2 cellular contexts compared by ENCODE assay signal in genomic region chr10:68112837-68113236, GRCh38.
TF ChIP-seq lines count a peak whose summit lies in the region.

No MANE protein-coding gene starts in this region.

TF ChIP-seq in liver, 16 proteins besides CTCF, POLR2A, EP300 and RAD21:
- TF ChIP-seq NR2F2 (IDR thresholded peaks at IDR 0.05) (peak; percentile 51), HNF4A (conservative IDR thresholded peaks at IDR 0.05) (peak; percentile 91 to 93), MAX (IDR thresholded peaks at IDR 0.05) (peak; percentile 34), FOXA1 (IDR thresholded peaks at IDR 0.05) (no peak), ZBTB33 (IDR thresholded peaks at IDR 0.05) (no peak), JUND (IDR thresholded peaks at IDR 0.05) (peak; percentile 61 to 67), HNF4G (IDR thresholded peaks at IDR 0.05) (peak; percentile 68), YY1 (IDR thresholded peaks at IDR 0.05) (peak; percentile 40), FOXA2 (IDR thresholded peaks at IDR 0.05) (peak; percentile 19), TAF1 (conservative IDR thresholded peaks at IDR 0.05) (no peak), ATF3 (IDR thresholded peaks at IDR 0.05) (peak; percentile 33), SP1 (IDR thresholded peaks at IDR 0.05) (peak; percentile 96), REST (IDR thresholded peaks at IDR 0.05) (peak; percentile 51), RXRA (IDR thresholded peaks at IDR 0.05) (peak; percentile 62), GABPA (IDR thresholded peaks at IDR 0.05 in 1 of 2, conservative IDR thresholded peaks at IDR 0.05 in 1 of 2) (no peak), EGR1 (IDR thresholded peaks at IDR 0.05; ENCODE audit: low read depth in 2 of 2) (no peak)

TF ChIP-seq in HepG2, 621 proteins besides CTCF, POLR2A, EP300 and RAD21:
- TF ChIP-seq MNT (IDR thresholded peaks at IDR 0.05): no peak
- no peak for TF ChIP-seq ZBTB37 (CRISPR knock-in tag; IDR thresholded peaks at IDR 0.05)
- no peak for TF ChIP-seq EHMT2 (IDR thresholded peaks at IDR 0.05; ENCODE audit: borderline replicate concordance, low read depth, low read length)
- no peak for TF ChIP-seq KLF13 (CRISPR knock-in tag; IDR thresholded peaks at IDR 0.05)
- TF ChIP-seq ATF1 (CRISPR knock-in tag; IDR thresholded peaks at IDR 0.05): no peak
- no peak for TF ChIP-seq NFE2 (CRISPR knock-in tag; IDR thresholded peaks at IDR 0.05)
- TF ChIP-seq ZHX1 (CRISPR knock-in tag; IDR thresholded peaks at IDR 0.05; ENCODE audit: low read depth): no peak
- TF ChIP-seq ZNF318 (CRISPR knock-in tag; IDR thresholded peaks at IDR 0.05): no peak
- TF ChIP-seq GATAD1 (CRISPR knock-in tag; IDR thresholded peaks at IDR 0.05): no peak
- no peak for TF ChIP-seq ZNF841 (CRISPR knock-in tag; IDR thresholded peaks at IDR 0.05; ENCODE audit: borderline replicate concordance)
- TF ChIP-seq HHEX (CRISPR knock-in tag; IDR thresholded peaks at IDR 0.05): no peak
- TF ChIP-seq MXD4 (CRISPR knock-in tag; IDR thresholded peaks at IDR 0.05): no peak
- no peak for TF ChIP-seq ZNF780A (CRISPR knock-in tag; IDR thresholded peaks at IDR 0.05)
- no peak for TF ChIP-seq ZNF235 (CRISPR knock-in tag; IDR thresholded peaks at IDR 0.05; ENCODE audit: borderline replicate concordance)
- no peak for TF ChIP-seq ZNF382 (CRISPR knock-in tag; IDR thresholded peaks at IDR 0.05; ENCODE audit: borderline replicate concordance)
- TF ChIP-seq MLX (CRISPR knock-in tag; IDR thresholded peaks at IDR 0.05): no peak
- TF ChIP-seq KLF12 (CRISPR knock-in tag; IDR thresholded peaks at IDR 0.05; ENCODE audit: borderline replicate concordance): no peak
TF ChIP-seq in HepG2: peak in this region for 0.
